36 cellular contexts compared by ENCODE assay signal in genomic region chr1:186804669-186805068, GRCh38. TPM values are rescaled to one million over a fixed set of nuclear protein-coding genes. Genes with fewer than 3 reads are reported as not detected.
"Had no signal": no experiment of that assay in that cellular context is flagged by ENCODE, and none has a peak within 500 bp of the region (broad histone marks: within the 10 kb centered on the region; RNA-seq: fewer than 3 reads in every experiment).

No MANE protein-coding gene starts in this region.

- DNase-seq: Karpas-422, Kasumi-1, MG63, MM.1S, MV-4-11, NCI-H1048, NCI-H1092, NCI-H1092 treated with DMSO at 0.1 percent for 48 hours, NCI-H1105, NCI-H1105 treated with DMSO at 0.1 percent for 48 hours, NCI-H1417, NCI-H1417 treated with DMSO at 0.1 percent for 48 hours, NCI-H1436, NCI-H1436 treated with DMSO at 0.1 percent for 48 hours, NCI-H146, NCI-H1694, NCI-H1694 treated with DMSO at 0.1 percent for 48 hours, NCI-H187, NCI-H187 treated with DMSO at 0.1 percent for 48 hours, NCI-H1930, NCI-H2029, NCI-H2029 treated with DMSO at 0.1 percent for 48 hours, NCI-H2081, NCI-H2081 treated with DMSO at 0.1 percent for 48 hours, NCI-H2107, NCI-H2171, NCI-H2171 treated with DMSO at 0.1 percent for 48 hours, NCI-H2227 treated with DMSO at 0.1 percent for 48 hours, NCI-H226, NCI-H345, NCI-H446, NCI-H446 treated with DMSO at 0.1 percent for 48 hours, NCI-H510A, NCI-H510A treated with DMSO at 0.1 percent for 48 hours had no signal

- H3K9me3 ChIP-seq: MG63 had no signal

- H3K4me3 ChIP-seq: MG63 had no signal

- H3K27me3 ChIP-seq: MG63 had no signal

- H3K27ac ChIP-seq: KMS-11 had no signal

- H3K36me3 ChIP-seq: MG63 had no signal

RNA-seq across cellular contexts. Expression of gene PLA2G4A, which starts 24.1 kb away (rescaled TPM):
- total RNA-seq: LHCN-M2 had no signal
